8 cellular contexts compared by ENCODE assay signal in the genomic region with DNA sequence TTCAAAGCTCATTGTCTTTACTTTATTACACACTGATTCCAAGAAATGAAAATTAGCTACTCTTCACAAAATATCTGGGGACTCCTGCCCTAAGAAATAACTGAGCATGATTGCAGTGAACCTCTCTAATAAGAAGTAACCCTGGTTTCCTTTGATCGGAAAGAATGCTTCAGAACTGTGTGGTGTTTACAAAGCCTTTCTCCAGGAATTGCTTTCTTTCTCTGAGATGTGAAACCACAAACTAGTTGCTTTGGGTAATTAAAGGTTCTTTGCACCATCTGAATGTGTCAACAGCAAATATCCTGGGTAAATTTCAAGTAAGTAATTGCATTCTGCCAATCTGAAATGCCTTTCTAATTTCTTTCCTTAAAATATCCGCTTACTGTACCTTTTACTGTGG.
"Had no signal": no experiment of that assay in that cellular context is flagged by ENCODE, and none has a peak within 500 bp of the region (broad histone marks: within the 10 kb centered on the region; RNA-seq: fewer than 3 reads in every experiment).

No MANE protein-coding gene starts in this region.

- H2AFZ ChIP-seq: GM23248 had no signal

- ATAC-seq: HCT116, HepG2 had no signal

- H3K27ac ChIP-seq: GM23248, HL-60 had no signal

- H3K9me3 ChIP-seq: HAP-1 had no signal

- H3K36me3 ChIP-seq: HAP-1 had no signal

- H3K4me3 ChIP-seq: GM23248, HAP-1 had no signal

- DNase-seq: GM23248, GOT3, H7, HFFc6 had no signal

- H3K4me1 ChIP-seq: HAP-1 had no signal

- H3K9ac ChIP-seq: GM23248 had no signal
